8 cellular contexts compared by ENCODE assay signal in the genomic region with DNA sequence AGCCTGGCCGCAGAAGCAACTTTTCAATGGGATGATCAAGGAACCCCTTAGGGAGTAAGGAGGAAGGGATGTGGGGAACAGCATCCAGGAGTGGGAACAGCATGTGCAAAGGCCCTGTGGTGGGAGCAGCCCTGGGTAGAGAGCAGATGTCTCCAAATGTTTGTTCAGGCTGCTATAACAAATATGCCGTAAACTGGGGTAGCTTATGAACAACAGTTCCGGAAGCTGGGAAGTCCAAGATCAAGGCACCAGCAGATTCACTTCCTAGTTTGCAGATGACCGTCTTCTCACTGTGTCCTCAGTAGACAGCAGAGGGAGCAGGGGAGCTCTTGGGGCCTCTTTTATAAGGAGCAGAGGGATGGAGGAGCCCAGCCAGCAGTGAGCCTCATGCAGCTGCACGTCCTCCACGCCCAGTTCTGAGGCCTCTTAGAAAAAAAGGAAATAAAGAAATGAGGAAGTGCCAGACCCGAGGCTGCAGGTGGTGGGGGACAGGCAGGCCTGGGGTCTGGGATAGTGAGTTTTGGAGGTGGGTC. TPM values are rescaled to one million over a fixed set of nuclear protein-coding genes. Genes with fewer than 3 reads are reported as not detected.
DNase-seq lines count a peak whose midpoint lies in the region; ATAC-seq and TF ChIP-seq lines count a peak whose summit lies in the region.

No MANE protein-coding gene starts in this region.

- H3K9ac ChIP-seq in SU-DHL-6 (ENCODE audit: low read length): no peak overlapping the region

- H3K79me2 ChIP-seq in SU-DHL-6 (ENCODE audit: insufficient read depth, low read length): no peaks in the 10 kb centered on the region

- peak; percentile 51 for ATAC-seq in HG02763 (IDR thresholded peaks at IDR 0.05; ENCODE audit: unreplicated experiment)
- ATAC-seq in gastroesophageal sphincter: peak; percentile 76
- ATAC-seq in sciatic nerve: peak; percentile 89
- ATAC-seq in HG02885 (IDR thresholded peaks at IDR 0.05; ENCODE audit: poor library complexity, unreplicated experiment): no peak
- ATAC-seq in HG03045 (IDR thresholded peaks at IDR 0.05; ENCODE audit: unreplicated experiment): no peak

- no peak overlapping the region for H3K4me2 ChIP-seq in SU-DHL-6 (ENCODE audit: low read depth, low read length, poor library complexity, severe bottlenecking)

- H3F3A ChIP-seq in SU-DHL-6 (ENCODE audit: insufficient read depth): peaks cover 8% of the 10 kb centered on the region

- H3K27me3 ChIP-seq in SU-DHL-6 (ENCODE audit: low read length) (no peaks in the 10 kb centered on the region), gastroesophageal sphincter (peaks cover 16% of the 10 kb centered on the region)

- TF ChIP-seq CTCF in SU-DHL-6 (IDR thresholded peaks at IDR 0.05; ENCODE audit: insufficient read depth, low read length, poor library complexity, severe bottlenecking) (peak; percentile 22), gastroesophageal sphincter (IDR thresholded peaks at IDR 0.05) (peak in 2 of 4 experiments; percentile 19 to 47)

- DNase-seq in CMK (ENCODE audit: low read depth) (peak; percentile 85), sciatic nerve (ENCODE audit: low spot score) (peak; percentile 79), NK-92 (lab: John Stamatoyannopoulos, UW; ENCODE audit: unreplicated experiment) (no peak)

- WGBS in gastroesophageal sphincter (ENCODE audit: low coverage in 1 of 2), 2 donors: 20% methylated on average over 4 of the region's 7 CpGs; no CpG with 5 or more reads in 1 of the 2 donors

- H3K4me1 ChIP-seq in gastroesophageal sphincter: peaks cover 0 to 8% (median 0%) of the 10 kb centered on the region in 3 donors

- no peak overlapping the region for H2AFZ ChIP-seq in SU-DHL-6 (ENCODE audit: low read depth, low read length, severe bottlenecking)

- no peak for TF ChIP-seq EP300 in gastroesophageal sphincter (IDR thresholded peaks at IDR 0.05)

- no peak for TF ChIP-seq POLR2A in gastroesophageal sphincter (IDR thresholded peaks at IDR 0.05)

- no peaks in the 10 kb centered on the region for H4K20me1 ChIP-seq in SU-DHL-6 (ENCODE audit: low read depth, low read length)

- H3K9me3 ChIP-seq in SU-DHL-6 (ENCODE audit: insufficient read depth, low read length) (no peaks in the 10 kb centered on the region), gastroesophageal sphincter (no peaks in the 10 kb centered on the region)

- intact Hi-C loops in sciatic nerve (cut with DNase I): no loop called here

- H3K9me2 ChIP-seq in SU-DHL-6 (replicated peaks; ENCODE audit: insufficient read depth, low read length): no peaks in the 10 kb centered on the region

- H3K36me3 ChIP-seq in SU-DHL-6 (ENCODE audit: low read length) (no peaks in the 10 kb centered on the region), gastroesophageal sphincter (no peaks in the 10 kb centered on the region)

- H3K4me3 ChIP-seq in SU-DHL-6 (ENCODE audit: insufficient read depth, low read length, poor library complexity, severe bottlenecking): no peak overlapping the region
- no peak overlapping the region for H3K4me3 ChIP-seq in gastroesophageal sphincter

- no peak overlapping the region for H3K27ac ChIP-seq in SU-DHL-6 (ENCODE audit: low read depth, low read length)
- H3K27ac ChIP-seq in gastroesophageal sphincter: peak overlapping the region in 1 of 4 donors; percentile 51

RNA-seq across cellular contexts. Expression of gene LRRC25, which starts 4.2 kb away (rescaled TPM):
- 10 to 100 TPM in 1 of 4 donors, 1 to 10 TPM in 3; 1.9 to 19.0 (median 4.8) TPM for total RNA-seq in gastroesophageal sphincter
- 8.2 TPM for total RNA-seq in sciatic nerve

RNA-seq across cellular contexts. Expression of gene GDF15, which starts 15.7 kb away (rescaled TPM):
- total RNA-seq in gastroesophageal sphincter (1 to 10 TPM in 3 of 4 donors, under 1 TPM in 1; 0.62 to 3.7 (median 3.0) TPM), sciatic nerve (8.3 TPM)

RNA-seq across cellular contexts. Expression of gene SSBP4, which starts 17.6 kb away (rescaled TPM):
- total RNA-seq in gastroesophageal sphincter (10 to 100 TPM; 58.4 to 76.2 (median 61.3) TPM), sciatic nerve (82.5 TPM)

RNA-seq across cellular contexts. Expression of gene ISYNA1, which starts 36.3 kb away (rescaled TPM):
- total RNA-seq in gastroesophageal sphincter (10 to 100 TPM; 15.2 to 31.6 (median 19.8) TPM), sciatic nerve (112 TPM)

Comparison
In these comparisons a context has a peak if more than half of its experiments do, and no peak if none do; other contexts are left out.
1. ATAC-seq: peak in HG02763 (single experiment), gastroesophageal sphincter (single experiment) and sciatic nerve (single experiment); none in HG02885 (single experiment) and HG03045 (single experiment).